In the genomic region with DNA sequence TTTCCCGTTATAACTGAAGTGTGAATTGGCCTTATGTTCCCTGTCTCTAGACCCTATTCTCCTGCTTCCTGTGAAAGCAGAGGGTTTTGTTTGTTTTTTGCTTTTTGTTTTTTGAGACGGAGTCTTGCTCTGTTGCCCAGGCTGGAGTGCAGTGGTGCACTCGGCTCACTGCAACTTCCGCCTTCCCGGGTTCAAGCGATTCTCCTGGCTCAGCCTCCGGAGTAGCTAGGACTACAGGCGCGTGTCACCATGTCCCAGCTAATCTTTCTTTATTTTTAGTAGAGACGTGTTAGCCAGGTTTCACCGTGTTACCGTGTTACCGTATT, we compare ENCODE assay signal across 9 cellular contexts. TPM values are rescaled to one million over a fixed set of nuclear protein-coding genes. Genes with fewer than 3 reads are reported as not detected.
DNase-seq lines count a peak whose midpoint lies in the region; ATAC-seq, FAIRE-seq and TF ChIP-seq lines count a peak whose summit lies in the region.
"Had no signal": no experiment of that assay in that cellular context is flagged by ENCODE, and none has a peak within 500 bp of the region (broad histone marks: within the 10 kb centered on the region; RNA-seq: fewer than 3 reads in every experiment).

No MANE protein-coding gene starts in this region.

- peak overlapping the region; percentile 19 to 74 (median 60) for H3K4me3 Mint-ChIP-seq in CD8-positive, alpha-beta memory T cell
- peak overlapping the region; percentile 71 for H3K4me3 Mint-ChIP-seq in glutamatergic neuron (ENCODE audit: unreplicated experiment)

- H3K27me3 ChIP-seq in CD8-positive, alpha-beta memory T cell (ENCODE audit: insufficient read depth, low read length, poor library complexity, severe bottlenecking): no peaks in the 10 kb centered on the region
- H3K27me3 ChIP-seq in WERI-Rb-1 (ENCODE audit: insufficient read depth, low read depth, severe bottlenecking) (no peaks in the 10 kb centered on the region), pancreas (no peaks in the 10 kb centered on the region)

- no peak for DNase-seq in CD8-positive, alpha-beta memory T cell
- DNase-seq in WERI-Rb-1: no peak
- DNase-seq in glutamatergic neuron: no peak
- DNase-seq in pancreas: no peak
- DNase-seq in H54 (ENCODE audit: insufficient read length, low spot score): no peak
- no peak for DNase-seq in occipital lobe (lab: John Stamatoyannopoulos, UW)
- DNase-seq in GM03348 (ENCODE audit: low spot score): no peak

- H3K4me1 Mint-ChIP-seq in CD8-positive, alpha-beta memory T cell: peaks cover 4 to 19% (median 18%) of the 10 kb centered on the region in 3 donors
- peaks cover 9% of the 10 kb centered on the region for H3K4me1 Mint-ChIP-seq in glutamatergic neuron (ENCODE audit: low read depth, unreplicated experiment)

- no peak for FAIRE-seq in pancreas (lab: Jason Lieb, UNC)
- FAIRE-seq in H54 (lab: Jason Lieb, UNC): no peak
- FAIRE-seq: frontal cortex had no signal

- H3K9me3 Mint-ChIP-seq in CD8-positive, alpha-beta memory T cell: no peaks in the 10 kb centered on the region
- H3K9me3 Mint-ChIP-seq in glutamatergic neuron (ENCODE audit: unreplicated experiment): no peaks in the 10 kb centered on the region

- H3K36me3 ChIP-seq in CD8-positive, alpha-beta memory T cell (ENCODE audit: insufficient read depth, low read length): peaks cover 4% of the 10 kb centered on the region
- H3K36me3 ChIP-seq in WERI-Rb-1: peaks cover 18% of the 10 kb centered on the region
- H3K36me3 ChIP-seq in pancreas: peaks cover 0 to 17% (median 9%) of the 10 kb centered on the region in 3 donors

- TF ChIP-seq CTCF in WERI-Rb-1 (IDR thresholded peaks at IDR 0.05; ENCODE audit: low read depth, low read length) (no peak), glutamatergic neuron (IDR thresholded peaks at IDR 0.05; ENCODE audit: partially characterized antibody, unreplicated experiment) (no peak), pancreas (IDR thresholded peaks at IDR 0.05) (no peak)

- no peak for TF ChIP-seq POLR2A in H54 (IDR thresholded peaks at IDR 0.05; ENCODE audit: low read depth, low read length)

- H3K36me3 Mint-ChIP-seq in CD8-positive, alpha-beta memory T cell: peaks cover 0 to 23% (median 0%) of the 10 kb centered on the region in 3 donors
- peaks cover 5% of the 10 kb centered on the region for H3K36me3 Mint-ChIP-seq in glutamatergic neuron (ENCODE audit: unreplicated experiment)

- ATAC-seq in pancreas: no peak
- no peak for ATAC-seq in GM18517 (IDR thresholded peaks at IDR 0.05; ENCODE audit: unreplicated experiment)

- WGBS in pancreas, 2 donors: 0 to 5% methylated on average over 13 of the region's 13 CpGs

- H3K9me3 ChIP-seq in CD8-positive, alpha-beta memory T cell (ENCODE audit: low read length): no peaks in the 10 kb centered on the region
- H3K9me3 ChIP-seq in WERI-Rb-1 (ENCODE audit: severe bottlenecking) (no peaks in the 10 kb centered on the region), pancreas (no peaks in the 10 kb centered on the region)

- H3K4me1 ChIP-seq in CD8-positive, alpha-beta memory T cell (ENCODE audit: insufficient read depth, low read length): peaks cover 13% of the 10 kb centered on the region
- peaks cover 0 to 13% (median 0%) of the 10 kb centered on the region in 3 donors for H3K4me1 ChIP-seq in pancreas

- intact Hi-C loops in pancreas (cut with DNase I): no loop called here

- H3K27me3 Mint-ChIP-seq in CD8-positive, alpha-beta memory T cell: no peaks in the 10 kb centered on the region
- H3K27me3 Mint-ChIP-seq in glutamatergic neuron (ENCODE audit: unreplicated experiment): peaks cover 14% of the 10 kb centered on the region

- POLR2A ChIA-PET in CD8-positive, alpha-beta memory T cell (lab: Charles Lee): interaction anchor here (1.1 to 1.4 kb wide), 2 partner anchors 18 to 24 kb away, joined by 3 read pairs; partner anchors contain the start of gene PPP2R5D

- no peak overlapping the region for H3K27ac ChIP-seq in CD8-positive, alpha-beta memory T cell (ENCODE audit: low read depth, low read length)
- no peak overlapping the region for H3K27ac ChIP-seq in WERI-Rb-1
- peak overlapping the region; percentile 91 to 98 (median 95) for H3K27ac ChIP-seq in pancreas

- H3K27ac Mint-ChIP-seq in CD8-positive, alpha-beta memory T cell: peak overlapping the region in 2 of 8 donors; percentile 18 to 33
- H3K27ac Mint-ChIP-seq in glutamatergic neuron (ENCODE audit: unreplicated experiment): no peak overlapping the region

- no peak overlapping the region for H3K4me3 ChIP-seq in CD8-positive, alpha-beta memory T cell (ENCODE audit: low read length)
- peak overlapping the region; percentile 65 for H3K4me3 ChIP-seq in WERI-Rb-1 (ENCODE audit: low read depth, low read length)
- H3K4me3 ChIP-seq in pancreas: peak overlapping the region; percentile 45 to 78 (median 66)

- CTCF ChIA-PET in CD8-positive, alpha-beta memory T cell (lab: Charles Lee): no interaction called here

RNA-seq across cellular contexts. Expression of gene GNMT, which starts 0.7 kb away (rescaled TPM):
- total RNA-seq in CD8-positive, alpha-beta memory T cell: under 1 TPM; 0.39 to 0.51 TPM
- not detected for polyA plus RNA-seq in CD8-positive, alpha-beta memory T cell
- total RNA-seq in glutamatergic neuron (ENCODE audit: unreplicated experiment) (0.54 TPM), pancreas (100 to 1,000 TPM in 3 of 6 donors, 10 to 100 TPM in 3; 19.0 to 295 (median 102) TPM), occipital lobe (not detected)
- 100 to 1,000 TPM in 1 of 2 donors, 10 to 100 TPM in 1; 57.9 to 443 TPM for polyA plus RNA-seq in pancreas
- total RNA-seq: frontal cortex had no signal

RNA-seq across cellular contexts. Expression of gene PEX6, which starts 19.1 kb away (rescaled TPM):
- total RNA-seq in CD8-positive, alpha-beta memory T cell: 10 to 100 TPM; 19.2 to 20.6 TPM
- polyA plus RNA-seq in CD8-positive, alpha-beta memory T cell: 14.6 TPM
- 13.8 TPM for total RNA-seq in glutamatergic neuron (ENCODE audit: unreplicated experiment)
- total RNA-seq in pancreas: 10 to 100 TPM; 11.4 to 24.3 (median 16.5) TPM
- polyA plus RNA-seq in pancreas: 10 to 100 TPM; 17.5 to 20.9 TPM
- 24.0 TPM for total RNA-seq in occipital lobe

RNA-seq across cellular contexts. Expression of gene PPP2R5D, which starts 24.5 kb away (rescaled TPM):
- 10 to 100 TPM; 52.2 to 52.4 TPM for total RNA-seq in CD8-positive, alpha-beta memory T cell
- polyA plus RNA-seq in CD8-positive, alpha-beta memory T cell: 32.5 TPM
- total RNA-seq in glutamatergic neuron (ENCODE audit: unreplicated experiment) (59.1 TPM), pancreas (10 to 100 TPM in 5 of 6 donors, 1 to 10 TPM in 1; 9.6 to 17.2 (median 11.3) TPM), occipital lobe (33.2 TPM)
- 10 to 100 TPM; 16.8 to 18.7 TPM for polyA plus RNA-seq in pancreas

RNA-seq across cellular contexts. Expression of gene CNPY3, which starts 30.6 kb away (rescaled TPM):
- total RNA-seq in CD8-positive, alpha-beta memory T cell: 10 to 100 TPM; 53.1 to 55.8 TPM
- 122 TPM for polyA plus RNA-seq in CD8-positive, alpha-beta memory T cell
- total RNA-seq in glutamatergic neuron (ENCODE audit: unreplicated experiment): 36.8 TPM
- total RNA-seq in pancreas: 10 to 100 TPM; 28.3 to 59.7 (median 34.1) TPM
- polyA plus RNA-seq in pancreas: 10 to 100 TPM; 41.9 to 55.4 TPM
- total RNA-seq in occipital lobe: 24.6 TPM

RNA-seq across cellular contexts. Expression of gene PTCRA, which starts 44.0 kb away (rescaled TPM):
- not detected for total RNA-seq in CD8-positive, alpha-beta memory T cell
- polyA plus RNA-seq in CD8-positive, alpha-beta memory T cell: not detected
- total RNA-seq in glutamatergic neuron (ENCODE audit: unreplicated experiment) (not detected), pancreas (under 1 TPM in 1 of 6 donors, not detected in 5; 0.66 TPM), occipital lobe (not detected)
- polyA plus RNA-seq in pancreas: not detected
- total RNA-seq: frontal cortex had no signal

Comparison
In these comparisons a context has a peak if more than half of its experiments do, and no peak if none do; other contexts are left out.
1. H3K27ac ChIP-seq: peak in pancreas (4 of 4); none in CD8-positive, alpha-beta memory T cell (single experiment) and WERI-Rb-1 (single experiment).
2. RNA of gene GNMT, which starts 0.7 kb away (total RNA-seq): 19.0 to 295 TPM in pancreas; 0.54 TPM in glutamatergic neuron (single experiment), 0.39 to 0.51 TPM in CD8-positive, alpha-beta memory T cell and not detected in occipital lobe (single experiment); every median in the first group is over 10 times any median in the second.